1 cellular context compared by ENCODE assay signal in the genomic region with DNA sequence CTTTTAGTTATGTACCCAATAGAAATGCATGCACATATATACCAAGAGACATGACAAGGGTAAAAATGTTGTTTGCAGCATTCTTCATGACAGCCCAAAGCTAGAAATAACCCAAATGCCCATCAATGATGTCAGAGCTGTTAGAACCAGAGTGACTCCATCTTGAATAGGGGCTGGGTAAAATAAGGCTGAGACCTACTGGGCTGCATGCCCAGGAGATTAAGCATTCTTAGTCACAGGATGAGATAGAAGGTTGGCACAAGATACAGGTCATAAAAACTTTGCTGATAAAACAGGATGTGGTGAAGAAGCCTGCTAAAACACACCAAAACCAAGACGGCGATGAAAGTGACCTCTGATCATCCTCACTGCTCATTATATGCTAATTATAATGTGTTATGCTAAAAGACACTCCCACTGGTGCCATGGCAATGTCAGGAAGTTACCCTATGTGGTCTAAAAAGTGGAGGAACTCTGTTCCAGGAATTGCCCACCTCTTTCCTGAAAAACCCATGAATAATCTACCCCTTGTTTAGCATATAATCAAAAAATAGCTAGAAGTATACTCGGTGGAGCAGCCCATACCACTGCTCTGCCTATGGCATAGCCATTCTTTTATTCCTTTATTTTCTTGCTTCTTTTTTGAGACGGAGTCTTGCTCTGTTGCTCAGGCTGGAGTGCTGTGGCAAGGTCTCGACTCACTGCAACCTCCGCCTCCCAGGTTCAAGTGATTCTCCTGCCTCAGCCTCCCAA.
TF ChIP-seq lines count a peak whose summit lies in the region.

No MANE protein-coding gene starts in this region.

TF ChIP-seq in K562, 482 proteins besides CTCF, POLR2A, EP300 and RAD21 (continued from another document and continues in another):
- TF ChIP-seq ZBTB40 (IDR thresholded peaks at IDR 0.05) = no peak
- no peak for TF ChIP-seq ZBTB40 (CRISPR knock-in tag; IDR thresholded peaks at IDR 0.05)
- TF ChIP-seq ELK1 (CRISPR knock-in tag; IDR thresholded peaks at IDR 0.05) = no peak
- peak; percentile 98 for TF ChIP-seq GTF2A2 (tag; IDR thresholded peaks at IDR 0.05)
- no peak for TF ChIP-seq CBFA2T2 (conservative IDR thresholded peaks at IDR 0.05)
- TF ChIP-seq, protein P1, sequence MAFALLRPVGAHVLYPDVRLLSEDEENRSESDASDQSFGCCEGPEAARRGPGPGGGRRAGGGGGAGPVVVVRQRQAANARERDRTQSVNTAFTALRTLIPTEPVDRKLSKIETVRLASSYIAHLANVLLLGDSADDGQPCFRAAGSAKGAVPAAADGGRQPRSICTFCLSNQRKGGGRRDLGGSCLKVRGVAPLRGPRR (CRISPR knock-in tag; IDR thresholded peaks at IDR 0.05) = peak; percentile 97
- TF ChIP-seq E2F3 (CRISPR knock-in tag; IDR thresholded peaks at IDR 0.05) = peak; percentile 99
- TF ChIP-seq, protein P2, sequence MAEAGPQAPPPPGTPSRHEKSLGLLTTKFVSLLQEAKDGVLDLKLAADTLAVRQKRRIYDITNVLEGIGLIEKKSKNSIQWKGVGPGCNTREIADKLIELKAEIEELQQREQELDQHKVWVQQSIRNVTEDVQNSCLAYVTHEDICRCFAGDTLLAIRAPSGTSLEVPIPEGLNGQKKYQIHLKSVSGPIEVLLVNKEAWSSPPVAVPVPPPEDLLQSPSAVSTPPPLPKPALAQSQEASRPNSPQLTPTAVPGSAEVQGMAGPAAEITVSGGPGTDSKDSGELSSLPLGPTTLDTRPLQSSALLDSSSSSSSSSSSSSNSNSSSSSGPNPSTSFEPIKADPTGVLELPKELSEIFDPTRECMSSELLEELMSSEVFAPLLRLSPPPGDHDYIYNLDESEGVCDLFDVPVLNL (CRISPR knock-in tag; IDR thresholded peaks at IDR 0.05; ENCODE audit: low read depth) = no peak
- no peak for TF ChIP-seq HNRNPL (IDR thresholded peaks at IDR 0.05; ENCODE audit: low read depth, low read length)
- no peak for TF ChIP-seq GTF2B (IDR thresholded peaks at IDR 0.05; ENCODE audit: extremely low read depth, insufficient read length)
- no peak for TF ChIP-seq FOXK2 (conservative IDR thresholded peaks at IDR 0.05 in 1 of 2, IDR thresholded peaks at IDR 0.05 in 1 of 2; ENCODE audit: low read depth in 2 of 2)
- TF ChIP-seq ZNF644 (tag; IDR thresholded peaks at IDR 0.05; ENCODE audit: low read depth) = peak; percentile 99
- no peak for TF ChIP-seq MYC (IDR thresholded peaks at IDR 0.05; ENCODE audit: low read depth, low read length)
- peak; percentile 99 for TF ChIP-seq MYC (CRISPR knock-in tag; IDR thresholded peaks at IDR 0.05; ENCODE audit: borderline replicate concordance, low read depth)
- TF ChIP-seq ZNF316 (IDR thresholded peaks at IDR 0.05) = no peak
- TF ChIP-seq POU5F1 (IDR thresholded peaks at IDR 0.05; ENCODE audit: borderline replicate concordance, low read depth, low read length, partially characterized antibody) = no peak
- no peak for TF ChIP-seq HCFC1 (IDR thresholded peaks at IDR 0.05; ENCODE audit: low read depth, low read length)
- peak; percentile 99 for TF ChIP-seq HOMEZ (CRISPR knock-in tag; IDR thresholded peaks at IDR 0.05)
- TF ChIP-seq MBD2 (IDR thresholded peaks at IDR 0.05; ENCODE audit: borderline replicate concordance, low read depth) = no peak
- no peak for TF ChIP-seq THRAP3 (IDR thresholded peaks at IDR 0.05; ENCODE audit: borderline replicate concordance)
- TF ChIP-seq, protein P3, sequence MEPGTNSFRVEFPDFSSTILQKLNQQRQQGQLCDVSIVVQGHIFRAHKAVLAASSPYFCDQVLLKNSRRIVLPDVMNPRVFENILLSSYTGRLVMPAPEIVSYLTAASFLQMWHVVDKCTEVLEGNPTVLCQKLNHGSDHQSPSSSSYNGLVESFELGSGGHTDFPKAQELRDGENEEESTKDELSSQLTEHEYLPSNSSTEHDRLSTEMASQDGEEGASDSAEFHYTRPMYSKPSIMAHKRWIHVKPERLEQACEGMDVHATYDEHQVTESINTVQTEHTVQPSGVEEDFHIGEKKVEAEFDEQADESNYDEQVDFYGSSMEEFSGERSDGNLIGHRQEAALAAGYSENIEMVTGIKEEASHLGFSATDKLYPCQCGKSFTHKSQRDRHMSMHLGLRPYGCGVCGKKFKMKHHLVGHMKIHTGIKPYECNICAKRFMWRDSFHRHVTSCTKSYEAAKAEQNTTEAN (CRISPR knock-in tag; IDR thresholded peaks at IDR 0.05) = no peak
- TF ChIP-seq LCOR (CRISPR knock-in tag; IDR thresholded peaks at IDR 0.05) = no peak
- TF ChIP-seq FOXP1 (CRISPR knock-in tag; IDR thresholded peaks at IDR 0.05) = no peak
- peak; percentile 99 for TF ChIP-seq DDX20 (tag; IDR thresholded peaks at IDR 0.05; ENCODE audit: low read depth)
- no peak for TF ChIP-seq TOE1 (IDR thresholded peaks at IDR 0.05; ENCODE audit: borderline replicate concordance)
- no peak for TF ChIP-seq TOE1 (CRISPR knock-in tag; IDR thresholded peaks at IDR 0.05; ENCODE audit: borderline replicate concordance, low read depth)
- TF ChIP-seq HIVEP1 (CRISPR knock-in tag; IDR thresholded peaks at IDR 0.05) = peak; percentile 99
- TF ChIP-seq CHD2 (IDR thresholded peaks at IDR 0.05; ENCODE audit: low read depth, low read length) = no peak
- TF ChIP-seq HMGXB4 (CRISPR knock-in tag; IDR thresholded peaks at IDR 0.05) = no peak
- peak; percentile 100 for TF ChIP-seq KLF6 (CRISPR knock-in tag; IDR thresholded peaks at IDR 0.05; ENCODE audit: borderline replicate concordance)
- peak; percentile 99 for TF ChIP-seq OTX1 (CRISPR knock-in tag; IDR thresholded peaks at IDR 0.05)
- no peak for TF ChIP-seq MED1 (CRISPR knock-in tag; IDR thresholded peaks at IDR 0.05; ENCODE audit: borderline replicate concordance)
- no peak for TF ChIP-seq ZSCAN29 (IDR thresholded peaks at IDR 0.05)
- TF ChIP-seq MBD1 (CRISPR knock-in tag; IDR thresholded peaks at IDR 0.05) = peak; percentile 98
- TF ChIP-seq BMI1 (IDR thresholded peaks at IDR 0.05; ENCODE audit: low read length) = no peak
- no peak for TF ChIP-seq MAFF (IDR thresholded peaks at IDR 0.05; ENCODE audit: low read length)
- no peak for TF ChIP-seq SNRNP70 (optimal IDR thresholded peaks at IDR 0.05; ENCODE audit: low read depth, low read length)
- TF ChIP-seq HNRNPK (IDR thresholded peaks at IDR 0.05; ENCODE audit: low read depth, low read length, poor library complexity, severe bottlenecking) = no peak
- TF ChIP-seq ZNF274 (IDR thresholded peaks at IDR 0.05; ENCODE audit: borderline replicate concordance, low read depth, low read length) = no peak
- no peak for TF ChIP-seq PHF21A (IDR thresholded peaks at IDR 0.05; ENCODE audit: borderline replicate concordance, low read depth)
